Comparison of ENCODE assay signal across 9 cellular contexts in genomic region chr6:137271245-137272183, GRCh38. TPM values are rescaled to one million over a fixed set of nuclear protein-coding genes. Genes with fewer than 3 reads are reported as not detected.
DNase-seq lines count a peak whose midpoint lies in the region; ATAC-seq, FAIRE-seq and TF ChIP-seq lines count a peak whose summit lies in the region.
"Had no signal": no experiment of that assay in that cellular context is flagged by ENCODE, and none has a peak within 500 bp of the region (broad histone marks: within the 10 kb centered on the region; RNA-seq: fewer than 3 reads in every experiment).

No MANE protein-coding gene starts in this region.

- ATAC-seq in heart left ventricle, result peak in 3 of 4 donors; percentile 57 to 85 (median 73)
- ATAC-seq in gastrocnemius medialis, result peak; percentile 56 to 81
- ATAC-seq in HG02981 (IDR thresholded peaks at IDR 0.05; ENCODE audit: unreplicated experiment), result no peak
- ATAC-seq in HG03196 (IDR thresholded peaks at IDR 0.05; ENCODE audit: unreplicated experiment), result no peak

- peaks cover 0 to 2% (median 0%) of the 10 kb centered on the region in 3 donors for H3K27me3 Mint-ChIP-seq in CD14-positive monocyte (ENCODE audit: low read depth in 3 of 3)

- H3K27me3 ChIP-seq in heart left ventricle (no peaks in the 10 kb centered on the region), gastrocnemius medialis (no peaks in the 10 kb centered on the region)

- H3K4me3 ChIP-seq in WI38 (ENCODE audit: low read depth, low read length) (no peak overlapping the region), heart left ventricle (no peak overlapping the region), gastrocnemius medialis (no peak overlapping the region)

- in situ Hi-C loops in gastrocnemius medialis (cut with MboI; ENCODE audit: low sequenced_read_pairs in 4 of 4), result loop anchor here in 3 of 4 donors (5.0 to 25.0 kb wide), 5 partner anchors 41 to 373 kb away; no protein-coding TSS in a partner anchor

- H3K4me3 Mint-ChIP-seq in CD14-positive monocyte, result peak overlapping the region in 1 of 2 donors; percentile 35
- H3K4me3 Mint-ChIP-seq: IgD-negative memory B cell had no signal

- H3K36me3 ChIP-seq in heart left ventricle (no peaks in the 10 kb centered on the region), gastrocnemius medialis (no peaks in the 10 kb centered on the region)

- WGBS in heart left ventricle, 4 donors, result 36 to 41% (median 37%) methylated on average over 5 of the region's 5 CpGs

- H3K27ac ChIP-seq in heart left ventricle, result no peak overlapping the region
- no peak overlapping the region for H3K27ac ChIP-seq in gastrocnemius medialis

- intact Hi-C loops in CD14-positive monocyte (cut with micrococcal nuclease) (loop anchor here in 1 of 2 donors (2.0 to 5.0 kb wide), 2 partner anchors 43 to 49 kb away; no protein-coding TSS in a partner anchor), heart left ventricle (cut with DNase I) (loop anchor here (1.0 to 10.0 kb wide), 15 partner anchors 41 to 373 kb away; no protein-coding TSS in a partner anchor), gastrocnemius medialis (cut with DNase I; ENCODE audit: low total_unique reads) (loop anchor here (1.0 to 2.0 kb wide), 3 partner anchors 43 to 370 kb away; no protein-coding TSS in a partner anchor)

- TF ChIP-seq POLR2A in heart left ventricle (IDR thresholded peaks at IDR 0.05) (no peak), gastrocnemius medialis (IDR thresholded peaks at IDR 0.05) (no peak)

- DNase-seq in CD14-positive monocyte (ENCODE audit: low spot score), result no peak
- DNase-seq in GM19239 (ENCODE audit: insufficient read length, low spot score), result no peak
- peak; percentile 29 to 85 (median 39) for DNase-seq in NCI-H1417 (lab: John Stamatoyannopoulos, UW)
- DNase-seq in heart left ventricle, result no peak
- DNase-seq in gastrocnemius medialis, result no peak

- no peaks in the 10 kb centered on the region for H3K9me3 Mint-ChIP-seq in CD14-positive monocyte
- H3K9me3 Mint-ChIP-seq: IgD-negative memory B cell had no signal

- H3K4me1 Mint-ChIP-seq in CD14-positive monocyte, result peaks cover 17% of the 10 kb centered on the region

- H3K9me3 ChIP-seq in heart left ventricle, result no peaks in the 10 kb centered on the region
- H3K9me3 ChIP-seq in gastrocnemius medialis, result no peaks in the 10 kb centered on the region

- FAIRE-seq in GM19239 (lab: Jason Lieb, UNC), result peak; percentile 88

- peak; percentile 91 for TF ChIP-seq CTCF in CD14-positive monocyte (IDR thresholded peaks at IDR 0.05)
- TF ChIP-seq CTCF in WI38 (IDR thresholded peaks at IDR 0.05; ENCODE audit: low read depth, low read length), result peak; percentile 81
- peak; percentile 78 to 96 (median 92) for TF ChIP-seq CTCF in heart left ventricle (IDR thresholded peaks at IDR 0.05)
- TF ChIP-seq CTCF in gastrocnemius medialis (IDR thresholded peaks at IDR 0.05 in 4 of 5, conservative IDR thresholded peaks at IDR 0.05 in 1 of 5), result peak; percentile 57 to 86 (median 79)

- H3K4me1 ChIP-seq in heart left ventricle, result peaks cover 0 to 14% (median 0%) of the 10 kb centered on the region in 12 donors
- no peaks in the 10 kb centered on the region for H3K4me1 ChIP-seq in gastrocnemius medialis

- peak overlapping the region; percentile 50 to 87 (median 78) for H3K27ac Mint-ChIP-seq in CD14-positive monocyte
- H3K27ac Mint-ChIP-seq: IgD-negative memory B cell had no signal

- H3K36me3 Mint-ChIP-seq in CD14-positive monocyte, result peaks cover 0 to 2% of the 10 kb centered on the region in 2 donors
- H3K36me3 Mint-ChIP-seq: IgD-negative memory B cell had no signal

RNA-seq across cellular contexts. Expression of gene IFNGR1, which starts 52.3 kb away (rescaled TPM):
- polyA plus RNA-seq in CD14-positive monocyte (100 to 1,000 TPM; 364 to 372 TPM), heart left ventricle (10 to 100 TPM; 75.4 to 90.9 TPM)
- total RNA-seq in heart left ventricle (100 to 1,000 TPM in 3 of 9 donors, 10 to 100 TPM in 6; 68.6 to 152 (median 79.2) TPM), gastrocnemius medialis (10 to 100 TPM; 54.7 to 97.4 (median 61.1) TPM)

Comparison
In these comparisons a context has a peak if more than half of its experiments do, and no peak if none do; other contexts are left out.
1. DNase-seq: peak in NCI-H1417 (3 of 3); none in CD14-positive monocyte (single experiment), GM19239 (single experiment), heart left ventricle (0 of 5) and gastrocnemius medialis (0 of 2).
2. ATAC-seq: peak in heart left ventricle (3 of 4) and gastrocnemius medialis (2 of 2); none in HG02981 (single experiment) and HG03196 (single experiment).
3. Peak in every context shown above with its lines, with median percentiles within 50 percentile points of each other: CTCF ChIP-seq.